In the genomic region with DNA sequence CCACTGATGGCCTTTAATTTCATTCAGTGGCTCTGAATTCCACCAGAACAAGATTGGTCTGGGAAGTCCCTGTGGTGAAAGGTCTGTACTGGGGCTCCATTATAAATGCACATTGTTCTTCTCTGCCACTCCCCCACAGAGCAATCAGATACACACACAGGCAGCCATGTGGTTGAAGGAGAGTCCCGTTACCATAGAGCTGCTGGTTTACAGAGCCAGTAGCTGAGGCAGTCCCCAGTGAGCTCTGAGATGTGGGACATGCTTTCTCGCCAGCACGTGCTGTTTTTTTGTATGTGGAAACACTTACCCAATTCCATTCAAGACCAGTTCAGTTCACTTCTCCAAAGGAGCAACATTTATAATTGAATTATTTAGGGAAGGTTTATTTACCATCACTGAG, we compare ENCODE assay signal across 10 cellular contexts.
DNase-seq lines count a peak whose midpoint lies in the region; ATAC-seq lines count a peak whose summit lies in the region.
"Had no signal": no experiment of that assay in that cellular context is flagged by ENCODE, and none has a peak within 500 bp of the region (broad histone marks: within the 10 kb centered on the region; RNA-seq: fewer than 3 reads in every experiment).

No MANE protein-coding gene starts in this region.

- H3K79me1 ChIP-seq in trophoblast cell (ENCODE audit: low read length): no peaks in the 10 kb centered on the region

- DNase-seq in NCI-H748 (lab: John Stamatoyannopoulos, UW; ENCODE audit: unreplicated experiment) (peak; percentile 35), NCI-H748 treated with DMSO at 0.1 percent for 48 hours (lab: John Stamatoyannopoulos, UW) (no peak), SW480 (ENCODE audit: low spot score) (peak; percentile 91), renal cortical epithelial cell (ENCODE audit: low read depth) (peak; percentile 81), AG08396 (ENCODE audit: low spot score) (no peak), germinal center (ENCODE audit: low spot score) (no peak), trophoblast cell (no peak)

- no peak overlapping the region for H4K8ac ChIP-seq in trophoblast cell (ENCODE audit: low read depth, low read length)

- H3K4me3 ChIP-seq in trophoblast cell (ENCODE audit: low read depth, low read length): no peak overlapping the region
- H3K4me3 ChIP-seq: breast epithelium had no signal

- no peaks in the 10 kb centered on the region for H3K79me2 ChIP-seq in trophoblast cell (ENCODE audit: control insufficient read depth, insufficient read depth, low read length, poor library complexity)

- no peak overlapping the region for H3K27ac ChIP-seq in trophoblast cell (ENCODE audit: low read depth, low read length)
- H3K27ac ChIP-seq: breast epithelium had no signal

- H3K4ac ChIP-seq in trophoblast cell (ENCODE audit: low read depth, low read length): no peak overlapping the region

- no peak overlapping the region for H3K9ac ChIP-seq in trophoblast cell (ENCODE audit: low read length)

- H3K36me3 ChIP-seq in trophoblast cell (ENCODE audit: control insufficient read depth in 1 of 2, insufficient read depth in 2 of 2, low read length in 2 of 2): no peaks in the 10 kb centered on the region
- H3K36me3 ChIP-seq: breast epithelium had no signal

- peak; percentile 76 for ATAC-seq in HG02870 (IDR thresholded peaks at IDR 0.05; ENCODE audit: unreplicated experiment)
- ATAC-seq: stimulated activated effector memory CD8-positive, alpha-beta T cell treated with anti-CD3 and anti-CD28 coated beads, Interleukin-12 subunit alpha, Interleukin-12 subunit beta, amount 100 ng/mL, for 72 hours had no signal

- no peak overlapping the region for H2BK5ac ChIP-seq in trophoblast cell (ENCODE audit: low read depth, low read length, poor library complexity)

- no peaks in the 10 kb centered on the region for H3K27me3 ChIP-seq in trophoblast cell (ENCODE audit: insufficient read depth, low read length)
- H3K27me3 ChIP-seq: breast epithelium had no signal

- H3K18ac ChIP-seq in trophoblast cell (ENCODE audit: low read length): no peak overlapping the region

- no peak overlapping the region for H3K4me2 ChIP-seq in trophoblast cell (ENCODE audit: low read length)

- no peak overlapping the region for H4K12ac ChIP-seq in trophoblast cell (ENCODE audit: low read depth, low read length)

- no CpG with 5 or more reads among the region's 3 CpGs for WGBS in trophoblast cell (ENCODE audit: extremely low coverage, insufficient coverage, insufficient read length)

- H3K9me3 ChIP-seq in trophoblast cell (ENCODE audit: insufficient read depth, low read depth, low read length): no peaks in the 10 kb centered on the region
- H3K9me3 ChIP-seq: breast epithelium had no signal

- H2BK12ac ChIP-seq in trophoblast cell (ENCODE audit: low read length): no peak overlapping the region

- no peak overlapping the region for H2AFZ ChIP-seq in trophoblast cell (ENCODE audit: insufficient read depth, low read length, poor library complexity)

- H2BK120ac ChIP-seq in trophoblast cell (ENCODE audit: insufficient read depth, low read length, poor library complexity): no peak overlapping the region

- no peak overlapping the region for H3K14ac ChIP-seq in trophoblast cell (ENCODE audit: low read length)

- H4K91ac ChIP-seq in trophoblast cell (ENCODE audit: low read depth, low read length): no peak overlapping the region

- no peak overlapping the region for H2AK5ac ChIP-seq in trophoblast cell (ENCODE audit: low read length)

- no peak overlapping the region for H3K23ac ChIP-seq in trophoblast cell (ENCODE audit: low read length)

- H3K4me1 ChIP-seq in trophoblast cell (ENCODE audit: control insufficient read depth in 1 of 2, insufficient read depth in 2 of 2, low read length in 2 of 2): peaks cover 4 to 8% of the 10 kb centered on the region in 2 experiments

Comparison
In these comparisons a context has a peak if more than half of its experiments do, and no peak if none do; other contexts are left out.
1. DNase-seq: peak in NCI-H748 (single experiment), SW480 (single experiment) and renal cortical epithelial cell (single experiment); none in NCI-H748 treated with DMSO at 0.1 percent for 48 hours (single experiment), AG08396 (single experiment), germinal center (single experiment) and trophoblast cell (0 of 2).